Comparison of ENCODE assay signal across 8 cellular contexts in the genomic region with DNA sequence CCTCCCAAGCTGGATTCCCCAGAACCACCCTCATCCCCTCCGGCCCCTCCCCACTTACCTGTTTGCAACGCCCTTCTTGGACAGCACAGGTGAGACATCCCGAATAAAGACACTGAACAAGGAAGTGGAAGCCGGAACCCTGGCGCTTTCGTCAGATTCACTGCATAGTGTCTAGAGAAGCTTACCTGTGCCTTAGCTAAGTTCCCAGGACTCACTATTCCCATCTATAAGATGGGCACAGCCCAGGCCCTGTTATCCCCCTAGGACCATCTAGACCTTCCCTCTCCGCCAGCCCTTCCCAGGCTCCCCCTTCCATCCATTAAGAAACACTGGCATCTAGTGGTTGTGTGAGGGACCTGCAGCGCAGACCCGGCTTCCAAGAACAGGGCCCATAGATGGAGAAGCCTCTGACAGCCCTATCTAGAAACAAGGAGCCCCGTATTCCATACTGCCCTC. TPM values are rescaled to one million over a fixed set of nuclear protein-coding genes. Genes with fewer than 3 reads are reported as not detected.
DNase-seq lines count a peak whose midpoint lies in the region; ATAC-seq, FAIRE-seq and TF ChIP-seq lines count a peak whose summit lies in the region.

No MANE protein-coding gene starts in this region.

- 24 to 42% (median 36%) methylated on average over 10 of the region's 10 CpGs for whole genome bisulfite sequencing in small intestine, 3 donors

- no peak for FAIRE-seq in small intestine (lab: Jason Lieb, UNC)

- no peak overlapping the region for H3K27ac ChIP-seq in small intestine (ENCODE audit: low read depth in 1 of 2, low read length in 1 of 2)

- H3K4me1 ChIP-seq in small intestine (ENCODE audit: control insufficient read depth in 2 of 2, insufficient read depth in 1 of 2, low read depth in 1 of 2, low read length in 1 of 2) = no peaks in the 10 kb centered on the region

- H3K4me3 ChIP-seq in NB4 (ENCODE audit: low read depth, low read length) = no peak overlapping the region
- no peak overlapping the region for H3K4me3 ChIP-seq in astrocyte of the cerebellum (ENCODE audit: low read depth, low read length)
- no peak overlapping the region for H3K4me3 ChIP-seq in small intestine (ENCODE audit: low read depth in 1 of 2, low read length in 2 of 2)

- in situ Hi-C loops in astrocyte of the cerebellum (cut with HindIII; ENCODE audit: low sequenced_read_pairs) = loop anchor here (25.0 kb wide), 1 partner anchor 764 kb away; no protein-coding TSS in a partner anchor

- H3K27me3 ChIP-seq in small intestine (ENCODE audit: control insufficient read depth in 2 of 2, insufficient read depth in 2 of 2, low read length in 2 of 2) = peaks cover 0 to 14% of the 10 kb centered on the region in 2 donors

- no peak for TF ChIP-seq POLR2A in NB4 (IDR thresholded peaks at IDR 0.05; ENCODE audit: extremely low read depth, insufficient read length)

- no peaks in the 10 kb centered on the region for H3K9me3 ChIP-seq in small intestine (ENCODE audit: control insufficient read depth, low read depth)

- peak; percentile 68 for DNase-seq in NB4 (ENCODE audit: low read depth)
- DNase-seq in astrocyte of the cerebellum (ENCODE audit: low read depth) = peak; percentile 34
- peak in 42 of 51 donors; percentile 5 to 78 (median 34) for DNase-seq in hypothalamus (lab: John Stamatoyannopoulos, UW)
- peak; percentile 57 for DNase-seq in small intestine

- no peaks in the 10 kb centered on the region for H3K36me3 ChIP-seq in small intestine (ENCODE audit: control insufficient read depth in 2 of 2, insufficient read depth in 2 of 2, low read length in 2 of 2)

- peak; percentile 96 for ATAC-seq in SK-N-SH treated with all-trans-retinoic acid at 6 μM for 48 hours
- no peak for ATAC-seq in HG03175 (IDR thresholded peaks at IDR 0.05; ENCODE audit: unreplicated experiment)
- ATAC-seq in GM19351 (IDR thresholded peaks at IDR 0.05; ENCODE audit: unreplicated experiment) = no peak

- peak; percentile 84 for TF ChIP-seq CTCF in GM12872 (IDR thresholded peaks at IDR 0.05; ENCODE audit: insufficient read depth, low read depth, low read length)
- TF ChIP-seq CTCF in NB4 (IDR thresholded peaks at IDR 0.05; ENCODE audit: low read depth, low read length) = peak; percentile 93
- peak; percentile 93 for TF ChIP-seq CTCF in astrocyte of the cerebellum (IDR thresholded peaks at IDR 0.05; ENCODE audit: low read depth, low read length, missing control alignments)

TF ChIP-seq in SK-N-SH treated with all-trans-retinoic acid at 6 μM for 48 hours, 23 proteins besides CTCF, POLR2A, EP300 and RAD21:
- TF ChIP-seq ZNF70 (CRISPR knock-in tag; IDR thresholded peaks at IDR 0.05) = peak; percentile 45; the same call in 1 of the 2 replicates
- TF ChIP-seq, protein P1, sequence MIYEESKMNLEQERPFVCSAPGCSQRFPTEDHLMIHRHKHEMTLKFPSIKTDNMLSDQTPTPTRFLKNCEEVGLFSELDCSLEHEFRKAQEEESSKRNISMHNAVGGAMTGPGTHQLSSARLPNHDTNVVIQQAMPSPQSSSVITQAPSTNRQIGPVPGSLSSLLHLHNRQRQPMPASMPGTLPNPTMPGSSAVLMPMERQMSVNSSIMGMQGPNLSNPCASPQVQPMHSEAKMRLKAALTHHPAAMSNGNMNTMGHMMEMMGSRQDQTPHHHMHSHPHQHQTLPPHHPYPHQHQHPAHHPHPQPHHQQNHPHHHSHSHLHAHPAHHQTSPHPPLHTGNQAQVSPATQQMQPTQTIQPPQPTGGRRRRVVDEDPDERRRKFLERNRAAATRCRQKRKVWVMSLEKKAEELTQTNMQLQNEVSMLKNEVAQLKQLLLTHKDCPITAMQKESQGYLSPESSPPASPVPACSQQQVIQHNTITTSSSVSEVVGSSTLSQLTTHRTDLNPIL (CRISPR knock-in tag; IDR thresholded peaks at IDR 0.05; ENCODE audit: low read depth) = no peak
TF ChIP-seq in SK-N-SH treated with all-trans-retinoic acid at 6 μM for 48 hours: peak in this region for 1.

RNA-seq across cellular contexts. Expression of a gene that starts 26.9 kb away (rescaled TPM):
- polyA plus RNA-seq in small intestine = 1,000 to 10,000 TPM in 2 of 3 donors, 100 to 1,000 TPM in 1; 823 to 1,409 (median 1,348) TPM

RNA-seq across cellular contexts. Expression of a gene that starts 36.8 kb away (rescaled TPM):
- 1 to 10 TPM in 1 of 3 donors, under 1 TPM in 1, not detected in 1; 0.27 to 2.0 TPM for polyA plus RNA-seq in small intestine
